ENCODE assay signal across 8 cellular contexts in genomic region chr3:119498188-119498987, GRCh38. TPM values are rescaled to one million over a fixed set of nuclear protein-coding genes. Genes with fewer than 3 reads are reported as not detected.
A peak's percentile ranks its signal among the peaks of the same experiment; 100 is the strongest.
DNase-seq lines count a peak whose midpoint lies in the region; ATAC-seq and TF ChIP-seq lines count a peak whose summit lies in the region.

Gene TIMMDC1 (plus strand): TSS chr3:119498547. CDS start chr3:119498734, 187 bp downstream.

- ATAC-seq in GM19395 (IDR thresholded peaks at IDR 0.05; ENCODE audit: unreplicated experiment) (peak; percentile 97), HG03565 (IDR thresholded peaks at IDR 0.05; ENCODE audit: unreplicated experiment) (peak; percentile 95), left lung (peak; percentile 99)

- H3K9me3 ChIP-seq in left lung = no peaks in the 10 kb centered on the region

- H3K27me3 ChIP-seq in left lung = no peaks in the 10 kb centered on the region

- peak within 1 kb of the TSS; percentile 81 for H3K27ac ChIP-seq in C4-2B
- H3K27ac ChIP-seq in left lung = peak within 1 kb of the TSS; percentile 94 to 95

- H3K4me1 ChIP-seq in left lung = peaks cover 7 to 42% of the 10 kb centered on the region in 2 donors

- DNase-seq in NCI-H774 (lab: John Stamatoyannopoulos, UW) = peak; percentile 88
- peak; percentile 97 for DNase-seq in activated CD4-positive, alpha-beta T cell treated with anti-CD3 and anti-CD28 coated beads, Interleukin-2, amount 50 U/mL, for 4 hours
- DNase-seq in dermis blood vessel endothelial cell = peak; percentile 97
- DNase-seq in left lung = peak; percentile 97 to 98
- DNase-seq in stimulated activated CD4-positive, alpha-beta T cell treated with anti-CD3 and anti-CD28 coated beads, Interleukin-2, amount 100 ng/mL, for 48 hours = peak; percentile 92 to 95

- TF ChIP-seq CTCF in C4-2B (conservative IDR thresholded peaks at IDR 0.05) = no peak
- no peak for TF ChIP-seq CTCF in left lung (IDR thresholded peaks at IDR 0.05)

- H3K36me3 ChIP-seq in left lung = peaks cover 0 to 11% of the 10 kb centered on the region in 2 donors

- H3K4me3 ChIP-seq in left lung = peak within 1 kb of the TSS; percentile 68 to 83

- intact Hi-C loops in left lung (cut with DNase I) = no loop called here

RNA-seq across cellular contexts. Expression of gene TIMMDC1, which starts in this region (rescaled TPM):
- 35.3 and 38.8 TPM in 2 replicates for total RNA-seq in dermis blood vessel endothelial cell
- 100 to 1,000 TPM; 107 to 113 TPM for total RNA-seq in left lung

Comparison
In these comparisons a context has a peak if more than half of its experiments do, and no peak if none do; other contexts are left out.
1. Peak in every context shown above with its lines: DNase-seq, ATAC-seq, H3K4me3 ChIP-seq and H3K27ac ChIP-seq.